ENCODE assay signal across 1 cellular context in genomic region chr4:8336412-8337075, GRCh38.
TF ChIP-seq lines count a peak whose summit lies in the region.

No MANE protein-coding gene starts in this region.

TF ChIP-seq in SK-N-SH treated with all-trans-retinoic acid at 6 μM for 48 hours, 23 proteins besides CTCF, POLR2A, EP300 and RAD21 (continued from another document):
- TF ChIP-seq POU6F1 (CRISPR knock-in tag; IDR thresholded peaks at IDR 0.05; ENCODE audit: borderline replicate concordance, low read depth) (no peak), TOX (CRISPR knock-in tag; IDR thresholded peaks at IDR 0.05; ENCODE audit: borderline replicate concordance) (no peak), RARB (CRISPR knock-in tag; IDR thresholded peaks at IDR 0.05) (no peak), TCF4 (CRISPR knock-in tag; IDR thresholded peaks at IDR 0.05; ENCODE audit: borderline replicate concordance) (no peak), PATZ1 (CRISPR knock-in tag; IDR thresholded peaks at IDR 0.05; ENCODE audit: borderline replicate concordance) (no peak), ZNF70 (CRISPR knock-in tag; IDR thresholded peaks at IDR 0.05) (no peak)
